Comparison of ENCODE assay signal across 32 cellular contexts in genomic region chr2:19150726-19151125, GRCh38.
DNase-seq lines count a peak whose midpoint lies in the region; ATAC-seq, FAIRE-seq and TF ChIP-seq lines count a peak whose summit lies in the region.
"Had no signal": no experiment of that assay in that cellular context is flagged by ENCODE, and none has a peak within 500 bp of the region (broad histone marks: within the 10 kb centered on the region; RNA-seq: fewer than 3 reads in every experiment).

No MANE protein-coding gene starts in this region.

- no peaks in the 10 kb centered on the region for H3K27me3 ChIP-seq in K562 (ENCODE audit: control insufficient read depth in 2 of 2, insufficient read depth in 2 of 2, low read length in 2 of 2)
- H3K27me3 ChIP-seq in neuronal stem cell (ENCODE audit: control insufficient read depth in 3 of 3, insufficient read depth in 3 of 3, low read depth in 1 of 3, low read length in 3 of 3) = no peaks in the 10 kb centered on the region
- no peaks in the 10 kb centered on the region for H3K27me3 ChIP-seq in Karpas-422 (ENCODE audit: low read length)
- H3K27me3 ChIP-seq: BE2C; BLaER1; BLaER1 treated with 17β-estradiol and CSF1 and Interleukin-3, amounts not matched to agents 10 nM and 100 nM had no signal

- no peak overlapping the region for H2BK5ac ChIP-seq in neuronal stem cell (ENCODE audit: low read length)

- no TSS peak for BruUV-seq in K562 (replicated peaks; lab: Mats Ljungman, UMichigan)

- H3K9me2 ChIP-seq in Karpas-422 (replicated peaks; ENCODE audit: insufficient read depth, low read length) = no peaks in the 10 kb centered on the region

- CTCF ChIA-PET in A549 (lab: Yijun Ruan, JAX) = no interaction called here
- CTCF ChIA-PET in HEK293 (lab: Yijun Ruan, JAX) = no interaction called here
- CTCF ChIA-PET in K562 (lab: Yijun Ruan, JAX; ENCODE audit: low intra/inter-chr PET ratio) = no interaction called here

- POLR2A ChIA-PET in A549 (lab: Yijun Ruan, JAX) = no interaction called here
- POLR2A ChIA-PET in HEK293 (lab: Yijun Ruan, JAX) = no interaction called here
- POLR2A ChIA-PET in K562 (lab: Yijun Ruan, JAX) = no interaction called here

- no peak overlapping the region for H3K4ac ChIP-seq in neuronal stem cell (ENCODE audit: low read length)

- H3K23ac ChIP-seq in neuronal stem cell (ENCODE audit: low read depth, low read length, poor library complexity) = no peak overlapping the region

- no peaks in the 10 kb centered on the region for H3K79me1 ChIP-seq in neuronal stem cell (ENCODE audit: low read depth, low read length)

- whole genome bisulfite sequencing in A549 (ENCODE audit: missing lambda C conversion rate) = 75% methylated on average over 2 of the region's 2 CpGs
- 0% methylated on average over 1 of the region's 2 CpGs for WGBS in K562 (ENCODE audit: insufficient coverage, low coverage, missing lambda C conversion rate)
- no CpG with 5 or more reads among the region's 2 CpGs for WGBS in neuronal stem cell (ENCODE audit: extremely low coverage in 2 of 2, insufficient read length in 2 of 2, insufficient replicate concordance in 1 of 2), 2 donors

- H3K9ac ChIP-seq in K562 (ENCODE audit: insufficient read depth in 1 of 2, low read depth in 2 of 2, low read length in 2 of 2) (no peak overlapping the region), neuronal stem cell (ENCODE audit: low read depth, low read length, poor library complexity) (no peak overlapping the region), Karpas-422 (ENCODE audit: low read length) (no peak overlapping the region)
- H3K9ac ChIP-seq: BLaER1; BLaER1 treated with 17β-estradiol and CSF1 and Interleukin-3, amounts not matched to agents 10 nM and 100 nM had no signal

- H3K4me3 ChIP-seq in A549 = no peak overlapping the region
- no peak overlapping the region for H3K4me3 ChIP-seq in HEK293 (ENCODE audit: low read depth, low read length)
- H3K4me3 ChIP-seq in K562 = no peak overlapping the region
- no peak overlapping the region for H3K4me3 ChIP-seq in neuronal stem cell (ENCODE audit: low read length in 2 of 2)
- no peak overlapping the region for H3K4me3 ChIP-seq in Karpas-422 (ENCODE audit: low read length)
- H3K4me3 ChIP-seq: BLaER1; BLaER1 treated with 17β-estradiol and CSF1 and Interleukin-3, amounts not matched to agents 10 nM and 100 nM had no signal

- no peak for TF ChIP-seq RAD21 in A549 (conservative IDR thresholded peaks at IDR 0.05 in 1 of 2, IDR thresholded peaks at IDR 0.05 in 1 of 2)
- TF ChIP-seq RAD21 in K562 (CRISPR knock-in tag; conservative IDR thresholded peaks at IDR 0.05 in 1 of 2, IDR thresholded peaks at IDR 0.05 in 1 of 2) = no peak

- H3K4me2 ChIP-seq in A549 = no peak overlapping the region
- no peak overlapping the region for H3K4me2 ChIP-seq in K562 (ENCODE audit: insufficient read depth, low read length)
- no peak overlapping the region for H3K4me2 ChIP-seq in neuronal stem cell (ENCODE audit: insufficient read depth, low read length, poor library complexity, severe bottlenecking)
- H3K4me2 ChIP-seq in Karpas-422 (ENCODE audit: low read depth, low read length, poor library complexity, severe bottlenecking) = no peak overlapping the region
- H3K4me2 ChIP-seq: BLaER1; BLaER1 treated with 17β-estradiol and CSF1 and Interleukin-3, amounts not matched to agents 10 nM and 100 nM had no signal

- H2AFZ ChIP-seq in K562 (ENCODE audit: low read depth, low read length) (no peak overlapping the region), neuronal stem cell (ENCODE audit: low read length) (no peak overlapping the region), Karpas-422 (ENCODE audit: low read length) (no peak overlapping the region)

- TF ChIP-seq POLR2A in A549 (IDR thresholded peaks at IDR 0.05; ENCODE audit: low read length) = no peak
- no peak for TF ChIP-seq POLR2A in K562 (conservative IDR thresholded peaks at IDR 0.05)

- H3K9me3 ChIP-seq in A549 (peaks cover 26% of the 10 kb centered on the region), HEK293 (ENCODE audit: control insufficient read depth, insufficient read depth, low read depth, low read length) (no peaks in the 10 kb centered on the region), K562 (replicated peaks; ENCODE audit: control insufficient read depth, insufficient read depth, low read depth, low read length) (no peaks in the 10 kb centered on the region; the same call in 1 of the 2 replicates), neuronal stem cell (replicated peaks in 1 of 2; ENCODE audit: control insufficient read depth in 2 of 2, insufficient read depth in 1 of 2, low read depth in 1 of 2, low read length in 2 of 2) (peaks cover 7 to 15% of the 10 kb centered on the region in 2 donors), Karpas-422 (ENCODE audit: low read length) (no peaks in the 10 kb centered on the region)
- H3K9me3 ChIP-seq: BE2C had no signal

- intact Hi-C loops in K562 (cut with micrococcal nuclease) = no loop called here

- H3K36me3 ChIP-seq in HEK293 (ENCODE audit: control insufficient read depth in 2 of 2, insufficient read depth in 1 of 2, low read length in 2 of 2) (no peaks in the 10 kb centered on the region), K562 (ENCODE audit: control insufficient read depth, insufficient read depth, low read length) (no peaks in the 10 kb centered on the region), neuronal stem cell (replicated peaks in 1 of 2; ENCODE audit: control insufficient read depth in 2 of 2, insufficient read depth in 2 of 2, low read length in 2 of 2) (no peaks in the 10 kb centered on the region), Karpas-422 (ENCODE audit: insufficient read depth, low read length) (no peaks in the 10 kb centered on the region)
- H3K36me3 ChIP-seq: BE2C; BLaER1; BLaER1 treated with 17β-estradiol and CSF1 and Interleukin-3, amounts not matched to agents 10 nM and 100 nM had no signal

- H3K27ac ChIP-seq in A549 (no peak overlapping the region), HEK293 (ENCODE audit: extremely low read depth, low read depth, low read length) (no peak overlapping the region), K562 (ENCODE audit: extremely low read depth, low read depth, low read length) (no peak overlapping the region), neuronal stem cell (replicated peaks; ENCODE audit: low read length) (no peak overlapping the region), Karpas-422 (ENCODE audit: low read length) (no peak overlapping the region)
- H3K27ac ChIP-seq: 22Rv1; BLaER1; BLaER1 treated with 17β-estradiol and CSF1 and Interleukin-3, amounts not matched to agents 10 nM and 100 nM; C4-2B had no signal

- DNase-seq in A549 (ENCODE audit: low read depth in 1 of 2, low spot score in 1 of 2) (no peak), K562 (ENCODE audit: extremely low read depth in 1 of 4, low spot score in 3 of 4) (no peak), neuronal stem cell (ENCODE audit: low spot score) (no peak), NCI-H187 (lab: John Stamatoyannopoulos, UW) (no peak), SKM-1 (lab: John Stamatoyannopoulos, UW; ENCODE audit: unreplicated experiment) (no peak), Karpas-422 (no peak), COR-L47 (lab: John Stamatoyannopoulos, UW) (no peak)
- DNase-seq: 8988T; ACHN; AML-193; BE2C; C1 segment of cervical spinal cord; Caco-2; Calu3; CD4-positive, alpha-beta T cell; CD4-positive, CD25-positive, alpha-beta regulatory T cell; CD8-positive, alpha-beta memory T cell; CD8-positive, alpha-beta T cell; DMS 273 treated with DMSO at 0.1 percent for 48 hours; DMS153; DMS53; DMS79; DMS79 treated with DMSO at 0.1 percent for 48 hours; DND-41; EL had no signal

- FAIRE-seq in A549 (lab: Jason Lieb, UNC) (no peak), K562 (lab: Jason Lieb, UNC) (no peak)
- FAIRE-seq: A204.1, D721Med had no signal

- TF ChIP-seq CTCF in A549 (IDR thresholded peaks at IDR 0.05) (no peak), HEK293 (tag by site-specific recombination; IDR thresholded peaks at IDR 0.05) (no peak), K562 (IDR thresholded peaks at IDR 0.05 in 2 of 3, conservative IDR thresholded peaks at IDR 0.05 in 1 of 3; ENCODE audit: insufficient read depth in 2 of 3, low read depth in 1 of 3, low read length in 3 of 3) (no peak)

- H3K9me1 ChIP-seq in K562 (ENCODE audit: control insufficient read depth, insufficient read depth, low read length) = no peaks in the 10 kb centered on the region

- H4K8ac ChIP-seq in neuronal stem cell (ENCODE audit: low read depth, low read length) = peak overlapping the region; percentile 29

- no peak overlapping the region for H4K91ac ChIP-seq in neuronal stem cell (ENCODE audit: low read depth, low read length, poor library complexity)

- H2AK5ac ChIP-seq in neuronal stem cell (ENCODE audit: low read depth, low read length) = no peak overlapping the region

- H2BK12ac ChIP-seq in neuronal stem cell (ENCODE audit: low read length) = no peak overlapping the region

- H4K20me1 ChIP-seq in K562 (replicated peaks; ENCODE audit: control insufficient read depth, insufficient read depth, low read length) (no peaks in the 10 kb centered on the region), Karpas-422 (ENCODE audit: insufficient read depth, low read depth, low read length) (no peaks in the 10 kb centered on the region)
- H4K20me1 ChIP-seq: BLaER1; BLaER1 treated with 17β-estradiol and CSF1 and Interleukin-3, amounts not matched to agents 10 nM and 100 nM had no signal

- no peak overlapping the region for H2BK15ac ChIP-seq in neuronal stem cell (ENCODE audit: low read length)

- H2BK120ac ChIP-seq in neuronal stem cell (ENCODE audit: low read depth, low read length) = no peak overlapping the region

- ATAC-seq in A549 (no peak), K562 (no peak)
- ATAC-seq: CD8-positive, alpha-beta T cell had no signal

- H3K4me1 ChIP-seq in A549 = no peaks in the 10 kb centered on the region
- H3K4me1 ChIP-seq in HEK293 (ENCODE audit: control insufficient read depth, insufficient read depth, low read length) = no peaks in the 10 kb centered on the region
- H3K4me1 ChIP-seq in K562 (replicated peaks in 1 of 2; ENCODE audit: control insufficient read depth in 2 of 2, insufficient read depth in 2 of 2, low read length in 2 of 2) = no peaks in the 10 kb centered on the region
- H3K4me1 ChIP-seq in neuronal stem cell (ENCODE audit: control insufficient read depth in 2 of 2, insufficient read depth in 1 of 2, low read depth in 1 of 2, low read length in 2 of 2) = no peaks in the 10 kb centered on the region
- no peaks in the 10 kb centered on the region for H3K4me1 ChIP-seq in Karpas-422 (ENCODE audit: low read length)
- H3K4me1 ChIP-seq: BE2C; BLaER1; BLaER1 treated with 17β-estradiol and CSF1 and Interleukin-3, amounts not matched to agents 10 nM and 100 nM; Caco-2 had no signal

- TF ChIP-seq EP300 in A549 (IDR thresholded peaks at IDR 0.05) (no peak), K562 (IDR thresholded peaks at IDR 0.05; ENCODE audit: low read length) (no peak)

- in situ Hi-C loops in K562 (cut with MboI) = no loop called here

- no peak overlapping the region for H3K18ac ChIP-seq in neuronal stem cell (ENCODE audit: low read length)

- H3K79me2 ChIP-seq in K562 (ENCODE audit: control insufficient read depth, insufficient read depth, low read length) = no peaks in the 10 kb centered on the region
- no peaks in the 10 kb centered on the region for H3K79me2 ChIP-seq in Karpas-422 (ENCODE audit: low read length)

- H3K14ac ChIP-seq in neuronal stem cell (ENCODE audit: low read length) = no peak overlapping the region

TF ChIP-seq in A549, 52 proteins besides CTCF, POLR2A, EP300 and RAD21 (continues in another document):
- TF ChIP-seq MAFK (IDR thresholded peaks at IDR 0.05; ENCODE audit: partially characterized antibody) = no peak
